In the genomic region with DNA sequence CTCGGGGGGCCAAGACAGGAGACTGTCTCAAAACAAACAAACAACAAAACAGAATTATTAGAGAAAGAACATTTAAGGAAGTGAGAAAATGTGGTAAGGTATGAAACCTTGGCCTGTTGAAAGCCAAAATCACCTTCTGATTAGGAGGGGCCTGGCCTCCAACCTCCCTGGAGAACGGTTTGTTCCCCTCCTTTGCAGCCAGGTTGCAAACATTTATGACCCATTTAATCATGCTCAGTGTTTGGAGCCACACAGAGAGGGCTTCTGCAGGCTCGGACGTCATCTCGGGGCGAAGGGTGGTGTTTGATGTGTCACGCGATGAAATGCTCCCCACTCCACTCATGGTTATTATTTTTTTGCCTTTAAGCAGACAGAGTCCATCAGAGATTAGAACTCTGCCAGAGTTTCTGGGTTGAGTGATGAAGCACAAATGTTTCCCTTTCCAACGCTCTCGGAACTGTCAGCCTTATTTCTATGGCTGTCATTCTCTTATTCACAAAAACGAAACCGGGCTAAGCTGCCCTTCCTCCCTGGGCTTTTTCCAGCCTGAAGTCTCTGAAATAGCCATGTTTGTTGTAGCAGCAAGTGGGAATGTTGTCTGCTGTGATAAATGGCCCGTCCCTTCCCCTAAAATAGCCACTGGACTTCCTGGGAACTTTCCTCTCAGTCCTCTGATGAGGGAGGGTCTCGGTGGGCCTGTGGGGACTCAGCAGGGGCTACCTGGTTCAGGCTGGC, we compare ENCODE assay signal across 8 cellular contexts. TPM values are rescaled to one million over a fixed set of nuclear protein-coding genes. Genes with fewer than 3 reads are reported as not detected.
DNase-seq lines count a peak whose midpoint lies in the region; ATAC-seq and TF ChIP-seq lines count a peak whose summit lies in the region.

No MANE protein-coding gene starts in this region.

- no peaks in the 10 kb centered on the region for H3K36me3 Mint-ChIP-seq in activated CD8-positive, alpha-beta memory T cell treated with anti-CD3 and anti-CD28 coated beads, Interleukin-2, amount 10 ng/mL, durations not matched to agents 7 days and 5 days

- H3K27ac ChIP-seq in left ventricle myocardium inferior (replicated peaks) (peak overlapping the region; percentile 73), aorta (ENCODE audit: low read depth in 1 of 2, low read length in 2 of 2) (peak overlapping the region; percentile 64), A673 (ENCODE audit: low read depth, low read length, poor library complexity, severe bottlenecking) (no peak overlapping the region)

- 8 to 11% methylated on average over 14 of the region's 14 CpGs for WGBS in aorta, 2 donors
- WGBS in lower leg skin, 2 donors: 78 to 87% methylated on average over 14 of the region's 14 CpGs

- no peak for TF ChIP-seq CTCF in left ventricle myocardium inferior (IDR thresholded peaks at IDR 0.05; ENCODE audit: borderline replicate concordance)
- TF ChIP-seq CTCF in lower leg skin (IDR thresholded peaks at IDR 0.05): no peak
- TF ChIP-seq CTCF in A673 (conservative IDR thresholded peaks at IDR 0.05; ENCODE audit: low read depth, low read length): no peak

- H3K4me3 ChIP-seq in left ventricle myocardium inferior: peak overlapping the region; percentile 48
- H3K4me3 ChIP-seq in aorta (ENCODE audit: low read length in 2 of 2): no peak overlapping the region
- no peak overlapping the region for H3K4me3 ChIP-seq in lower leg skin (ENCODE audit: low read depth, poor library complexity, severe bottlenecking)
- no peak overlapping the region for H3K4me3 ChIP-seq in A673 (ENCODE audit: low read depth, low read length, poor library complexity, severe bottlenecking)

- peak; percentile 92 for ATAC-seq in HG03521 (IDR thresholded peaks at IDR 0.05; ENCODE audit: unreplicated experiment)
- ATAC-seq in aorta (ENCODE audit: low FRiP score): no peak
- ATAC-seq in activated CD8-positive, alpha-beta memory T cell treated with anti-CD3 and anti-CD28 coated beads, Interleukin-2, amount 10 ng/mL, durations not matched to agents 7 days and 5 days: no peak

- H3K9me3 Mint-ChIP-seq in activated CD8-positive, alpha-beta memory T cell treated with anti-CD3 and anti-CD28 coated beads, Interleukin-2, amount 10 ng/mL, durations not matched to agents 7 days and 5 days (ENCODE audit: low read depth): no peaks in the 10 kb centered on the region

- no peak overlapping the region for H3K27ac Mint-ChIP-seq in activated CD8-positive, alpha-beta memory T cell treated with anti-CD3 and anti-CD28 coated beads, Interleukin-2, amount 10 ng/mL, durations not matched to agents 7 days and 5 days

- intact Hi-C loops in left ventricle myocardium inferior (cut with micrococcal nuclease) (no loop called here), aorta (cut with DNase I) (no loop called here), lower leg skin (cut with DNase I; ENCODE audit: low total_unique reads) (no loop called here), A673 (cut with micrococcal nuclease; ENCODE audit: unreplicated experiment) (no loop called here)

- H3K27me3 ChIP-seq in left ventricle myocardium inferior (ENCODE audit: low read depth): no peaks in the 10 kb centered on the region
- no peaks in the 10 kb centered on the region for H3K27me3 ChIP-seq in aorta (ENCODE audit: control insufficient read depth in 1 of 2, insufficient read depth in 2 of 2, low read length in 1 of 2)
- no peaks in the 10 kb centered on the region for H3K27me3 ChIP-seq in A673 (replicated peaks; ENCODE audit: insufficient read depth, low read depth, low read length, poor library complexity)

- H3K9me3 ChIP-seq in left ventricle myocardium inferior (replicated peaks) (no peaks in the 10 kb centered on the region), aorta (ENCODE audit: control insufficient read depth, low read length) (no peaks in the 10 kb centered on the region), A673 (ENCODE audit: low read depth, low read length, poor library complexity, severe bottlenecking) (no peaks in the 10 kb centered on the region)

- H3K36me3 ChIP-seq in left ventricle myocardium inferior (no peaks in the 10 kb centered on the region), aorta (ENCODE audit: control insufficient read depth in 1 of 2, insufficient read depth in 2 of 2, low read length in 1 of 2) (no peaks in the 10 kb centered on the region), A673 (ENCODE audit: insufficient read depth, low read length, poor library complexity, severe bottlenecking) (no peaks in the 10 kb centered on the region)

- TF ChIP-seq POLR2A in lower leg skin (IDR thresholded peaks at IDR 0.05): no peak

- H3K4me3 Mint-ChIP-seq in activated CD8-positive, alpha-beta memory T cell treated with anti-CD3 and anti-CD28 coated beads, Interleukin-2, amount 10 ng/mL, durations not matched to agents 7 days and 5 days: no peak overlapping the region

- DNase-seq in NOMO-1 (lab: John Stamatoyannopoulos, UW; ENCODE audit: unreplicated experiment in 2 of 2): peak; percentile 26 to 32
- DNase-seq in NOMO-1 treated with dmso at 0.1 percent for 144 hours (lab: John Stamatoyannopoulos, UW; ENCODE audit: unreplicated experiment): no peak
- no peak for DNase-seq in left ventricle myocardium inferior
- DNase-seq in aorta: no peak
- no peak for DNase-seq in lower leg skin (ENCODE audit: low spot score in 2 of 2)
- DNase-seq in A673 (ENCODE audit: low spot score): no peak
- no peak for DNase-seq in activated CD8-positive, alpha-beta memory T cell treated with anti-CD3 and anti-CD28 coated beads, Interleukin-2, amount 10 ng/mL, durations not matched to agents 7 days and 5 days

- H3K4me1 ChIP-seq in left ventricle myocardium inferior: peaks cover 37% of the 10 kb centered on the region
- H3K4me1 ChIP-seq in aorta (ENCODE audit: control insufficient read depth in 1 of 2, insufficient read depth in 2 of 2, low read length in 2 of 2): peaks cover 2 to 3% of the 10 kb centered on the region in 2 donors
- peaks cover 19% of the 10 kb centered on the region for H3K4me1 ChIP-seq in A673 (ENCODE audit: insufficient read depth, low read length, poor library complexity, severe bottlenecking)

- CTCF ChIA-PET in A673 (lab: Charles Lee): no interaction called here
- CTCF ChIA-PET in activated CD8-positive, alpha-beta memory T cell treated with anti-CD3 and anti-CD28 coated beads, Interleukin-2, amount 10 ng/mL, durations not matched to agents 7 days and 5 days (lab: Charles Lee): no interaction called here

- POLR2A ChIA-PET in A673 (lab: Charles Lee; ENCODE audit: low non-redundant PET): interaction anchor here (0.6 kb wide), 1 partner anchor 119 kb away, joined by 3 read pairs; no protein-coding TSS in a partner anchor

- H3K27me3 Mint-ChIP-seq in activated CD8-positive, alpha-beta memory T cell treated with anti-CD3 and anti-CD28 coated beads, Interleukin-2, amount 10 ng/mL, durations not matched to agents 7 days and 5 days: peaks cover 2% of the 10 kb centered on the region

- no TSS peak for BruUV-seq in A673 (replicated peaks; lab: Mats Ljungman, UMichigan)

- peaks cover 2% of the 10 kb centered on the region for H3K4me1 Mint-ChIP-seq in activated CD8-positive, alpha-beta memory T cell treated with anti-CD3 and anti-CD28 coated beads, Interleukin-2, amount 10 ng/mL, durations not matched to agents 7 days and 5 days

RNA-seq across cellular contexts. Expression of a gene that starts 33.6 kb away (rescaled TPM):
- 30.2 TPM for total RNA-seq in left ventricle myocardium inferior
- total RNA-seq in aorta: 100 to 1,000 TPM in 1 of 2 donors, 10 to 100 TPM in 1; 97.9 to 119 TPM
- 10 to 100 TPM; 19.2 to 20.5 TPM for polyA plus RNA-seq in aorta
- 10 to 100 TPM; 18.0 to 34.8 (median 23.2) TPM for total RNA-seq in lower leg skin
- 46.2 and 49.4 TPM in 2 replicates for total RNA-seq in A673 (2021)
- 10 to 100 TPM; 19.4 to 22.3 TPM for total RNA-seq in activated CD8-positive, alpha-beta memory T cell treated with anti-CD3 and anti-CD28 coated beads, Interleukin-2, amount 10 ng/mL, durations not matched to agents 7 days and 5 days

Comparison
In these comparisons a context has a peak if more than half of its experiments do, and no peak if none do; other contexts are left out.
1. DNase-seq: peak in NOMO-1 (2 of 2); none in NOMO-1 treated with dmso at 0.1 percent for 144 hours (single experiment), left ventricle myocardium inferior (single experiment), aorta (0 of 2), lower leg skin (0 of 2), A673 (single experiment) and activated CD8-positive, alpha-beta memory T cell treated with anti-CD3 and anti-CD28 coated beads, Interleukin-2, amount 10 ng/mL, durations not matched to agents 7 days and 5 days (single experiment).